Comparison of ENCODE assay signal across 25 cellular contexts in the genomic region with DNA sequence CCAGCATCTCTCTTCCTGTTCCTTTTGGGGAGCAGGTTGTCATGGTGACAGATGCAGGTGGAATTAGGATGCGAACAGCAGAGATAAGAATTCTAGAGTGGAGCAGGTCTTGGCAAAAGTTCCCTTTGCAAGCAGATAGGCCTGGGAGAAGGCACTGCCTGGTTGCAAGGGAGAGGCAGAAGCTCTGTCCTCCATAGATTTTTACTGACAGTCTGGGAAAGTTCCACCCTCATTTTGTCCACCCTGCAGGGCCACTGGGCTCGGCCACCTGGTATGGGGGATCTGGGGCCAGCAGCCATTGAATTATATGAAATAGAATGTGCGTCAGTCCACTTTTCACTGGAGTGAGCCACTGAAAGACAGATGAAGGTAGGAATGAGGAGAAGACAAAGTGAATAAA.
"Had no signal": no experiment of that assay in that cellular context is flagged by ENCODE, and none has a peak within 500 bp of the region (broad histone marks: within the 10 kb centered on the region; RNA-seq: fewer than 3 reads in every experiment).

No MANE protein-coding gene starts in this region.

- H3K4me3 ChIP-seq: coronary artery, dorsolateral prefrontal cortex, esophagus muscularis mucosa, gastroesophageal sphincter, heart left ventricle, hepatocyte, left lung, lower lobe of right lung, mucosa of descending colon had no signal

- ATAC-seq: foreskin keratinocyte, gastroesophageal sphincter, heart left ventricle, left cardiac atrium, left lung, left ventricle myocardium superior, lower lobe of right lung, mucosa of descending colon had no signal

- H3K9me3 ChIP-seq: esophagus muscularis mucosa, gastroesophageal sphincter, heart left ventricle, left lung, lower lobe of right lung, mucosa of descending colon had no signal

- H2AFZ ChIP-seq: hepatocyte had no signal

- FAIRE-seq: colon, endothelial cell of umbilical vein, frontal cortex had no signal

- H3K79me2 ChIP-seq: hepatocyte had no signal

- H3K27ac ChIP-seq: coronary artery, esophagus muscularis mucosa, foreskin keratinocyte, gastroesophageal sphincter, heart left ventricle, hepatocyte, left lung, lower lobe of right lung had no signal

- H3K4me3 Mint-ChIP-seq: immature natural killer cell, memory B cell, mesothelial cell of epicardium, naive B cell had no signal

- H3K36me3 ChIP-seq: esophagus muscularis mucosa, gastroesophageal sphincter, heart left ventricle, left lung, lower lobe of right lung had no signal

- H3K27ac Mint-ChIP-seq: immature natural killer cell, memory B cell, mesothelial cell of epicardium, naive B cell had no signal

- H3K9me3 Mint-ChIP-seq: immature natural killer cell, memory B cell, mesothelial cell of epicardium had no signal

- H3K4me1 Mint-ChIP-seq: immature natural killer cell, memory B cell, mesothelial cell of epicardium, naive B cell had no signal

- H3K4me2 ChIP-seq: hepatocyte had no signal

- H3K4me1 ChIP-seq: esophagus muscularis mucosa, foreskin keratinocyte, gastroesophageal sphincter, heart left ventricle, left lung, lower lobe of right lung had no signal

- H3K27me3 ChIP-seq: dorsolateral prefrontal cortex, esophagus muscularis mucosa, foreskin keratinocyte, hepatocyte had no signal

- DNase-seq: dermis blood vessel endothelial cell; effector CD4-positive, alpha-beta T cell; effector memory CD4-positive, alpha-beta T cell; foreskin keratinocyte; heart left ventricle; hypothalamus; immature natural killer cell; islet precursor cell; left cardiac atrium; left lung; left ventricle myocardium superior; lower lobe of right lung; mesendoderm; mucosa of descending colon; naive B cell had no signal

- H3K36me3 Mint-ChIP-seq: immature natural killer cell, memory B cell, mesothelial cell of epicardium, naive B cell had no signal
